In genomic region chr11:112513936-112514716, GRCh38 we compare ENCODE assay signal across 16 cellular contexts.
DNase-seq lines count a peak whose midpoint lies in the region; FAIRE-seq and TF ChIP-seq lines count a peak whose summit lies in the region.
"Had no signal": no experiment of that assay in that cellular context is flagged by ENCODE, and none has a peak within 500 bp of the region (broad histone marks: within the 10 kb centered on the region; RNA-seq: fewer than 3 reads in every experiment).

No MANE protein-coding gene starts in this region.

- peak; percentile 32 for DNase-seq in NCI-H2171 treated with DMSO at 0.1 percent for 48 hours (lab: John Stamatoyannopoulos, UW)
- DNase-seq in NCI-H2171 (lab: John Stamatoyannopoulos, UW), result no peak
- DNase-seq in NCI-H524 treated with DMSO at 0.1 percent for 48 hours (lab: John Stamatoyannopoulos, UW), result peak; percentile 30
- DNase-seq in head of caudate nucleus, result peak in 37 of 42 donors; percentile 14 to 82 (median 56)
- DNase-seq in renal cortical epithelial cell (ENCODE audit: low read depth), result peak; percentile 88
- no peak for DNase-seq in GM12891 (ENCODE audit: insufficient read length, low spot score)
- DNase-seq in activated CD4-positive, alpha-beta memory T cell treated with anti-CD3 and anti-CD28 coated beads for 36 hours, result no peak
- no peak for DNase-seq in dermis blood vessel endothelial cell
- DNase-seq: activated CD8-positive, alpha-beta memory T cell treated with anti-CD3 and anti-CD28 coated beads for 24 hours; NCI-H1048; stimulated activated CD8-positive, alpha-beta memory T cell treated with anti-CD3 and anti-CD28 coated beads, Interleukin-4, amount 100 ng/mL, for 48 hours; thyroid gland had no signal

- peaks cover 25% of the 10 kb centered on the region for H3K4me1 Mint-ChIP-seq in activated CD4-positive, alpha-beta memory T cell treated with anti-CD3 and anti-CD28 coated beads for 36 hours (ENCODE audit: low read depth)

- CTCF ChIA-PET in activated CD4-positive, alpha-beta memory T cell treated with anti-CD3 and anti-CD28 coated beads for 36 hours (lab: Charles Lee), result no interaction called here

- no peak for FAIRE-seq in GM12891 (lab: Jason Lieb, UNC)
- FAIRE-seq: A204.1, G401.6 had no signal

- no peaks in the 10 kb centered on the region for H3K36me3 Mint-ChIP-seq in activated CD4-positive, alpha-beta memory T cell treated with anti-CD3 and anti-CD28 coated beads for 36 hours
- H3K36me3 Mint-ChIP-seq: CD4-positive, CD25-positive, alpha-beta regulatory T cell; natural killer cell treated with Interleukin-12 subunit alpha and Interleukin-12 subunit beta and Interleukin-15 and Interleukin-18, amount 100 ng/mL, for 72 hours had no signal

- intact Hi-C loops in head of caudate nucleus (cut with DNase I), result no loop called here
- intact Hi-C loops in activated CD4-positive, alpha-beta memory T cell treated with anti-CD3 and anti-CD28 coated beads for 36 hours (cut with micrococcal nuclease), result no loop called here

- H3K4me3 Mint-ChIP-seq in activated CD4-positive, alpha-beta memory T cell treated with anti-CD3 and anti-CD28 coated beads for 36 hours, result no peak overlapping the region
- H3K4me3 Mint-ChIP-seq: CD4-positive, CD25-positive, alpha-beta regulatory T cell; natural killer cell treated with Interleukin-12 subunit alpha and Interleukin-12 subunit beta and Interleukin-15 and Interleukin-18, amount 100 ng/mL, for 72 hours had no signal

- no peak for TF ChIP-seq POLR2A in GM12891 (IDR thresholded peaks at IDR 0.05; ENCODE audit: low read depth, low read length)

- H3K9me3 Mint-ChIP-seq in activated CD4-positive, alpha-beta memory T cell treated with anti-CD3 and anti-CD28 coated beads for 36 hours, result no peaks in the 10 kb centered on the region
- H3K9me3 Mint-ChIP-seq: natural killer cell treated with Interleukin-12 subunit alpha and Interleukin-12 subunit beta and Interleukin-15 and Interleukin-18, amount 100 ng/mL, for 72 hours had no signal

- H3K27ac Mint-ChIP-seq in activated CD4-positive, alpha-beta memory T cell treated with anti-CD3 and anti-CD28 coated beads for 36 hours, result no peak overlapping the region
- H3K27ac Mint-ChIP-seq: natural killer cell treated with Interleukin-12 subunit alpha and Interleukin-12 subunit beta and Interleukin-15 and Interleukin-18, amount 100 ng/mL, for 72 hours had no signal

- POLR2A ChIA-PET in activated CD4-positive, alpha-beta memory T cell treated with anti-CD3 and anti-CD28 coated beads for 36 hours (lab: Charles Lee), result no interaction called here

- H3K27me3 Mint-ChIP-seq in activated CD4-positive, alpha-beta memory T cell treated with anti-CD3 and anti-CD28 coated beads for 36 hours, result peaks cover 5% of the 10 kb centered on the region

TF ChIP-seq in GM12891, 5 proteins besides CTCF, POLR2A, EP300 and RAD21:
- TF ChIP-seq PAX5 (IDR thresholded peaks at IDR 0.05; ENCODE audit: insufficient read depth, low read length, severe bottlenecking), result no peak
- TF ChIP-seq TAF1 (IDR thresholded peaks at IDR 0.05; ENCODE audit: low read depth, low read length), result no peak
- no peak for TF ChIP-seq POLR2AphosphoS5 (IDR thresholded peaks at IDR 0.05; ENCODE audit: low read depth, low read length)
- no peak for TF ChIP-seq SPI1 (IDR thresholded peaks at IDR 0.05; ENCODE audit: low read depth, low read length)
- no peak for TF ChIP-seq POU2F2 (IDR thresholded peaks at IDR 0.05; ENCODE audit: low read depth, low read length)

Comparison
In these comparisons a context has a peak if more than half of its experiments do, and no peak if none do; other contexts are left out.
1. DNase-seq: peak in NCI-H2171 treated with DMSO at 0.1 percent for 48 hours (single experiment), NCI-H524 treated with DMSO at 0.1 percent for 48 hours (single experiment), head of caudate nucleus (37 of 42) and renal cortical epithelial cell (single experiment); none in NCI-H2171 (single experiment), GM12891 (single experiment), activated CD4-positive, alpha-beta memory T cell treated with anti-CD3 and anti-CD28 coated beads for 36 hours (single experiment) and dermis blood vessel endothelial cell (single experiment).